In the genomic region with DNA sequence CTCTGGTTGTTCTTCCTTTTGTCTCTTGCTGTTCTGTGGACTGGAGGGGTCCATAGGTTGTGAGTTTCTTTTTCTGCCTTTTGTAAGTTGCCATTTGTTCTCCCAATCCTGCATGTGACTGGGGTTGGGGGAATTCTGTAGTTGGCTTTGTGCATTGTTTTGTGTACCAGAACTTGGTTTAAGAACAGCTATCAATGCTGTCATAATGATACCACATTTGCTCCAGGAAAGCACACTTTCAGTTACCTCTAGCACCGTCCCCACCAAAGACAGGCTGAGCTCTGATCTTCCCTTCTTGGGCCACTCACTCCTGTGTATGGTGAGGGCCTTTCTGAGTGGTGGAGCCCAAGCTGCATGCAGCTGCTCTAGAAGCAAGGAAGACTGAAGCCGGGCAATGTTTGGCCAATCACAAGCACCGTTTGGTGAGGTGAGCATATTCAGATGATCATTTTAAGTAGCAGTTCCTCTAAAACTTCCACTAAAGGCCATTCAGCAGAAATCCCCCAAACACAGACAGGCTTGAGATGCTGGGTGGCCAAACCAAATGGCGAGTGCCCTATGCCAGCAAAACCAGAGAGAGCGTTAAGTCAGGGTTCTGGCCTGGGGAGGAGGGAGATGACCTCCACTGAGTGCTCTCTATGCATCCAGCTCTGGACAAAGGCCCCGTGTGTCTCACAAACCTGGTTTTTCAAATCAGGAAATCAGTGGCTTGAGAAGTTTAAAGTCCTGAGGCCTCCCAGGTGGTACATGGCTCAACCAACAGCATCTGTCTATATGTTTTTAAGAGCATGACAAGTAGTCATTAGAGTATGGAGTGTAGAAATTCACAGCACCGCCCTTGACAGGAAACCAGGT, we compare ENCODE assay signal across 1 cellular context.
TF ChIP-seq lines count a peak whose summit lies in the region.

No MANE protein-coding gene starts in this region.

TF ChIP-seq in SK-N-SH, 30 proteins besides CTCF, POLR2A, EP300 and RAD21 (continued from another document):
- TF ChIP-seq NFIC (IDR thresholded peaks at IDR 0.05; ENCODE audit: borderline replicate concordance) (no peak), GATA2 (CRISPR knock-in tag; IDR thresholded peaks at IDR 0.05) (no peak), FOXM1 (IDR thresholded peaks at IDR 0.05; ENCODE audit: low read depth) (no peak), EZH2phosphoT487 (IDR thresholded peaks at IDR 0.05; ENCODE audit: borderline replicate concordance, low read depth) (no peak), TAF1 (IDR thresholded peaks at IDR 0.05; ENCODE audit: borderline replicate concordance, low read depth, low read length) (no peak)
- TF ChIP-seq, protein P1, sequence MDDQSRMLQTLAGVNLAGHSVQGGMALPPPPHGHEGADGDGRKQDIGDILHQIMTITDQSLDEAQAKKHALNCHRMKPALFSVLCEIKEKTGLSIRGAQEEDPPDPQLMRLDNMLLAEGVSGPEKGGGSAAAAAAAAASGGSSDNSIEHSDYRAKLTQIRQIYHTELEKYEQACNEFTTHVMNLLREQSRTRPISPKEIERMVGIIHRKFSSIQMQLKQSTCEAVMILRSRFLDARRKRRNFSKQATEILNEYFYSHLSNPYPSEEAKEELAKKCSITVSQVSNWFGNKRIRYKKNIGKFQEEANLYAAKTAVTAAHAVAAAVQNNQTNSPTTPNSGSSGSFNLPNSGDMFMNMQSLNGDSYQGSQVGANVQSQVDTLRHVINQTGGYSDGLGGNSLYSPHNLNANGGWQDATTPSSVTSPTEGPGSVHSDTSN (IDR thresholded peaks at IDR 0.05) = no peak
TF ChIP-seq in SK-N-SH: peak in this region for 0.
